31 cellular contexts compared by ENCODE assay signal in genomic region chr13:60727140-60727539, GRCh38.
"Had no signal": no experiment of that assay in that cellular context is flagged by ENCODE, and none has a peak within 500 bp of the region (broad histone marks: within the 10 kb centered on the region; RNA-seq: fewer than 3 reads in every experiment).

No MANE protein-coding gene starts in this region.

- H3K9me3 ChIP-seq: esophagus muscularis mucosa, gastrocnemius medialis, heart left ventricle had no signal

- H3K9me3 Mint-ChIP-seq: activated CD8-positive, alpha-beta T cell treated with anti-CD3 and anti-CD28 coated beads for 36 hours; activated T-cell treated with anti-CD3 and anti-CD28 coated beads, Interleukin-2, amount 50 U/mL, for 4 hours; central memory CD8-positive, alpha-beta T cell; dendritic cell treated with granulocyte-macrophage colony-stimulating factor and Interleukin-4, amounts not matched to agents 40 ng/mL and 50 ng/mL, for 4 days; endodermal cell had no signal

- DNase-seq: activated B cell treated with CpG ODN at 0.5 μM for 24 hours; activated CD4-positive, alpha-beta T cell treated with anti-CD3 and anti-CD28 coated beads for 48 hours; activated CD4-positive, alpha-beta T cell treated with anti-CD3 and anti-CD28 coated beads, Interleukin-2, amount 50 U/mL, for 1 hour; activated CD4-positive, alpha-beta T cell treated with anti-CD3 and anti-CD28 coated beads, Interleukin-2, amount 50 U/mL, for 48 hours; activated CD8-positive, alpha-beta memory T cell treated with anti-CD3 and anti-CD28 coated beads for 24 hours; activated CD8-positive, alpha-beta T cell treated with anti-CD3 and anti-CD28 coated beads for 36 hours; activated effector memory CD4-positive, alpha-beta T cell treated with Interleukin-2 at 50 U/mL for 16 hours; activated gamma-delta T cell treated with Interleukin-2 at 50 U/mL for 16 hours; activated naive CD4-positive, alpha-beta T cell treated with anti-CD3 and anti-CD28 coated beads, Interleukin-2, amount 50 U/mL, for 16 hours; activated naive CD4-positive, alpha-beta T cell treated with Interleukin-2 at 50 U/mL for 16 hours; activated T-cell treated with anti-CD3 and anti-CD28 coated beads, Interleukin-2, amount 50 U/mL, for 4 hours; amniotic stem cell; anterior cingulate cortex; brain microvascular endothelial cell; dorsolateral prefrontal cortex; effector memory CD4-positive, alpha-beta T cell; endodermal cell; erythroblast; foreskin keratinocyte; gastrocnemius medialis; glutamatergic neuron; heart left ventricle; T-helper 2 cell had no signal

- H3K27me3 Mint-ChIP-seq: activated B cell treated with CpG ODN at 0.5 μM for 24 hours; activated CD8-positive, alpha-beta T cell treated with anti-CD3 and anti-CD28 coated beads for 36 hours; activated naive CD8-positive, alpha-beta T cell; activated T-helper 17 cell treated with anti-CD3 and anti-CD28 coated beads, Interleukin-2, amount 50 U/mL, for 72 hours; central memory CD8-positive, alpha-beta T cell; dendritic cell treated with granulocyte-macrophage colony-stimulating factor and Interleukin-4, amounts not matched to agents 40 ng/mL and 50 ng/mL, for 4 days had no signal

- H3K27ac Mint-ChIP-seq: activated B cell treated with CpG ODN at 0.5 μM for 24 hours; activated CD8-positive, alpha-beta T cell treated with anti-CD3 and anti-CD28 coated beads for 36 hours; activated naive CD8-positive, alpha-beta T cell; activated T-helper 17 cell treated with anti-CD3 and anti-CD28 coated beads, Interleukin-2, amount 50 U/mL, for 72 hours; dendritic cell treated with granulocyte-macrophage colony-stimulating factor and Interleukin-4, amounts not matched to agents 40 ng/mL and 50 ng/mL, for 4 days; endodermal cell had no signal

- H3K4me1 Mint-ChIP-seq: activated B cell treated with CpG ODN at 0.5 μM for 24 hours; activated T-helper 17 cell treated with anti-CD3 and anti-CD28 coated beads, Interleukin-2, amount 50 U/mL, for 72 hours; central memory CD8-positive, alpha-beta T cell had no signal

- H3K4me3 Mint-ChIP-seq: activated B cell treated with CpG ODN at 0.5 μM for 24 hours; activated CD8-positive, alpha-beta T cell treated with anti-CD3 and anti-CD28 coated beads for 36 hours; activated naive CD8-positive, alpha-beta T cell; activated T-cell treated with anti-CD3 and anti-CD28 coated beads, Interleukin-2, amount 50 U/mL, for 4 hours; activated T-helper 17 cell treated with anti-CD3 and anti-CD28 coated beads, Interleukin-2, amount 50 U/mL, for 72 hours; central memory CD8-positive, alpha-beta T cell; dendritic cell treated with granulocyte-macrophage colony-stimulating factor and Interleukin-4, amounts not matched to agents 40 ng/mL and 50 ng/mL, for 4 days; endodermal cell had no signal

- H3K36me3 Mint-ChIP-seq: activated naive CD8-positive, alpha-beta T cell had no signal

- H3K27ac ChIP-seq: brain microvascular endothelial cell, coronary artery, dorsolateral prefrontal cortex, esophagus muscularis mucosa, foreskin keratinocyte, gastrocnemius medialis, heart left ventricle, VCaP had no signal

- H3K36me3 ChIP-seq: brain microvascular endothelial cell, esophagus muscularis mucosa, gastrocnemius medialis, heart left ventricle had no signal

- H3K4me3 ChIP-seq: coronary artery, dorsolateral prefrontal cortex, esophagus muscularis mucosa, gastrocnemius medialis, heart left ventricle had no signal

- H3K4me1 ChIP-seq: esophagus muscularis mucosa, foreskin keratinocyte, gastrocnemius medialis, heart left ventricle had no signal

- ATAC-seq: activated CD4-positive, CD25-positive, alpha-beta regulatory T cell treated with anti-CD3 and anti-CD28 coated beads, Interleukin-2, amount 50 U/mL, for 24 hours; activated CD8-positive, alpha-beta T cell treated with anti-CD3 and anti-CD28 coated beads for 36 hours; activated T-cell treated with anti-CD3 and anti-CD28 coated beads, Interleukin-2, amount 50 U/mL, for 4 hours; activated T-helper 17 cell treated with anti-CD3 and anti-CD28 coated beads, Interleukin-2, amount 50 U/mL, for 72 hours; foreskin keratinocyte; gastrocnemius medialis; heart left ventricle had no signal

- H3K27me3 ChIP-seq: brain microvascular endothelial cell, dorsolateral prefrontal cortex, esophagus muscularis mucosa, foreskin keratinocyte, gastrocnemius medialis, heart left ventricle had no signal
